30 cellular contexts compared by ENCODE assay signal in genomic region chr11:46445192-46445591, GRCh38. TPM values are rescaled to one million over a fixed set of nuclear protein-coding genes. Genes with fewer than 3 reads are reported as not detected.
"Had no signal": no experiment of that assay in that cellular context is flagged by ENCODE, and none has a peak within 500 bp of the region (broad histone marks: within the 10 kb centered on the region; RNA-seq: fewer than 3 reads in every experiment).

No MANE protein-coding gene starts in this region.

- FAIRE-seq: frontal cortex had no signal

- H3K9me3 ChIP-seq: adrenal gland, ascending aorta, breast epithelium, heart left ventricle had no signal

- H3K4me1 ChIP-seq: breast epithelium had no signal

- DNase-seq: activated CD4-positive, alpha-beta memory T cell treated with anti-CD3 and anti-CD28 coated beads for 36 hours; activated CD4-positive, alpha-beta T cell treated with anti-CD3 and anti-CD28 coated beads for 36 hours; activated CD4-positive, alpha-beta T cell treated with anti-CD3 and anti-CD28 coated beads, Interleukin-2, amount 10 ng/mL, durations not matched to agents 24 days and 14 days; activated CD4-positive, CD25-positive, alpha-beta regulatory T cell; activated CD4-positive, CD25-positive, alpha-beta regulatory T cell treated with anti-CD3 and anti-CD28 coated beads, Interleukin-2, amount 50 U/mL, for 72 hours; activated CD8-positive, alpha-beta memory T cell treated with anti-CD3 and anti-CD28 coated beads, Interleukin-2, amount 10 ng/mL, durations not matched to agents 7 days and 5 days; activated CD8-positive, alpha-beta memory T cell treated with anti-CD3 and anti-CD28 coated beads, Interleukin-2, amount 50 U/mL, for 4 hours; activated CD8-positive, alpha-beta T cell treated with anti-CD3 and anti-CD28 coated beads, Interleukin-2, amount 10 ng/mL, durations not matched to agents 7 days and 5 days; activated effector memory CD4-positive, alpha-beta T cell treated with anti-CD3 and anti-CD28 coated beads, Interleukin-2, amount 50 U/mL, for 16 hours; activated naive CD4-positive, alpha-beta T cell treated with anti-CD3 and anti-CD28 coated beads for 36 hours; activated naive CD8-positive, alpha-beta T cell treated with anti-CD3 and anti-CD28 coated beads for 36 hours; activated naive CD8-positive, alpha-beta T cell treated with anti-CD3 and anti-CD28 coated beads, Interleukin-2, amount 50 U/mL, for 24 hours; activated T-cell treated with anti-CD3 and anti-CD28 coated beads, Interleukin-2, amount 50 U/mL, for 1 hour; activated T-cell treated with anti-CD3 and anti-CD28 coated beads, Interleukin-2, amount 50 U/mL, for 48 hours; adrenal gland; amygdala; dorsolateral prefrontal cortex; effector memory CD4-positive, alpha-beta T cell; endodermal cell; foreskin fibroblast; heart left ventricle; T-helper 2 cell had no signal

- H3K27ac ChIP-seq: breast epithelium, cardiac muscle cell had no signal

- H3K36me3 ChIP-seq: breast epithelium had no signal

- H3K4me3 ChIP-seq: adrenal gland, ascending aorta, breast epithelium, cardiac muscle cell, coronary artery, dorsolateral prefrontal cortex, heart left ventricle had no signal

- H3K27me3 ChIP-seq: adrenal gland, ascending aorta, breast epithelium, cardiac muscle cell, dorsolateral prefrontal cortex, heart left ventricle had no signal

- ATAC-seq: activated CD4-positive, alpha-beta T cell treated with anti-CD3 and anti-CD28 coated beads for 36 hours; activated CD8-positive, alpha-beta memory T cell treated with anti-CD3 and anti-CD28 coated beads, Interleukin-2, amount 10 ng/mL, durations not matched to agents 7 days and 5 days; activated CD8-positive, alpha-beta T cell treated with anti-CD3 and anti-CD28 coated beads, Interleukin-2, amount 10 ng/mL, durations not matched to agents 7 days and 5 days; activated naive CD8-positive, alpha-beta T cell treated with anti-CD3 and anti-CD28 coated beads, Interleukin-2, amount 50 U/mL, for 24 hours; esophagus mucosa; heart left ventricle had no signal

RNA-seq across cellular contexts. Expression of gene CHRM4, which starts 53.6 kb away (rescaled TPM):
- total RNA-seq: activated CD4-positive, alpha-beta memory T cell treated with anti-CD3 and anti-CD28 coated beads for 36 hours; activated CD8-positive, alpha-beta memory T cell treated with anti-CD3 and anti-CD28 coated beads for 36 hours; activated naive CD4-positive, alpha-beta T cell treated with anti-CD3 and anti-CD28 coated beads for 36 hours; ascending aorta; epithelial cell of proximal tubule had no signal
- polyA plus RNA-seq: cardiac muscle cell had no signal
